In genomic region chr10:35027567-35027966, GRCh38 we compare ENCODE assay signal across 8 cellular contexts.
DNase-seq lines count a peak whose midpoint lies in the region; ATAC-seq and TF ChIP-seq lines count a peak whose summit lies in the region.

No MANE protein-coding gene starts in this region.

- H3K27me3 ChIP-seq in BJ (ENCODE audit: control insufficient read depth, insufficient read depth, low read length) (no peaks in the 10 kb centered on the region), body of pancreas (no peaks in the 10 kb centered on the region)
- no peaks in the 10 kb centered on the region for H3K27me3 ChIP-seq in effector memory CD4-positive, alpha-beta T cell (replicated peaks; ENCODE audit: control insufficient read depth, insufficient read depth, low read length, poor library complexity, severe bottlenecking)

- H3K27ac ChIP-seq in body of pancreas = no peak overlapping the region
- no peak overlapping the region for H3K27ac ChIP-seq in effector memory CD4-positive, alpha-beta T cell (ENCODE audit: insufficient read depth, low read length, poor library complexity, severe bottlenecking)

- peak; percentile 38; the same call in 1 of the 2 replicates for TF ChIP-seq CTCF in BJ (IDR thresholded peaks at IDR 0.05; ENCODE audit: insufficient read depth, low read depth, low read length)
- TF ChIP-seq CTCF in LNCAP (IDR thresholded peaks at IDR 0.05) = peak; percentile 62
- peak in 6 of 7 experiments; percentile 27 to 42 (median 34) for TF ChIP-seq CTCF in body of pancreas (IDR thresholded peaks at IDR 0.05)

- no peak overlapping the region for H3K4me3 ChIP-seq in BJ (ENCODE audit: low read depth, low read length)
- H3K4me3 ChIP-seq in body of pancreas = no peak overlapping the region
- H3K4me3 ChIP-seq in effector memory CD4-positive, alpha-beta T cell (ENCODE audit: insufficient read depth, low read depth, low read length, poor library complexity, severe bottlenecking) = no peak overlapping the region

- H3K4me1 ChIP-seq in body of pancreas = no peaks in the 10 kb centered on the region
- H3K4me1 ChIP-seq in effector memory CD4-positive, alpha-beta T cell (ENCODE audit: control insufficient read depth, insufficient read depth, low read length, poor library complexity, severe bottlenecking) = no peaks in the 10 kb centered on the region

- intact Hi-C loops in body of pancreas (cut with DNase I) = no loop called here

- CTCF ChIA-PET in BJ (lab: Yijun Ruan, JAX) = interaction anchor here (0.6 to 7.3 kb wide), 9 partner anchors 11 to 371 kb away, joined by 3 to 53 read pairs (median 3); no protein-coding TSS in a partner anchor

- H3K36me3 ChIP-seq in BJ (ENCODE audit: control insufficient read depth, insufficient read depth, low read length) (peaks cover 4% of the 10 kb centered on the region), body of pancreas (replicated peaks in 1 of 2; ENCODE audit: insufficient read depth in 1 of 2, low read depth in 2 of 2) (peaks cover 4 to 24% of the 10 kb centered on the region in 2 donors)
- H3K36me3 ChIP-seq in effector memory CD4-positive, alpha-beta T cell (ENCODE audit: control insufficient read depth, insufficient read depth, low read length) = peaks cover 56% of the 10 kb centered on the region

- peak; percentile 15 for DNase-seq in BJ (ENCODE audit: low read depth)
- DNase-seq in body of pancreas = no peak
- DNase-seq in medulla oblongata (ENCODE audit: extremely low spot score) = peak; percentile 44
- no peak for DNase-seq in effector memory CD4-positive, alpha-beta T cell
- no peak for DNase-seq in NCI-H345 (lab: John Stamatoyannopoulos, UW)

- ATAC-seq in body of pancreas = no peak
- no peak for ATAC-seq in HG02884 (IDR thresholded peaks at IDR 0.05; ENCODE audit: unreplicated experiment)
- no peak for ATAC-seq in GM19035 (IDR thresholded peaks at IDR 0.05; ENCODE audit: unreplicated experiment)

- POLR2A ChIA-PET in BJ (lab: Charles Lee) = no interaction called here

- TF ChIP-seq POLR2A in body of pancreas (IDR thresholded peaks at IDR 0.05) = no peak

- no peaks in the 10 kb centered on the region for H3K9me3 ChIP-seq in body of pancreas
- H3K9me3 ChIP-seq in effector memory CD4-positive, alpha-beta T cell (ENCODE audit: control insufficient read depth, low read length) = no peaks in the 10 kb centered on the region

Comparison
In these comparisons a context has a peak if more than half of its experiments do, and no peak if none do; other contexts are left out.
1. DNase-seq: peak in BJ (single experiment) and medulla oblongata (single experiment); none in body of pancreas (0 of 4), effector memory CD4-positive, alpha-beta T cell (0 of 3) and NCI-H345 (single experiment).
2. Peak in every context shown above with its lines, with median percentiles within 50 percentile points of each other: CTCF ChIP-seq.